ENCODE assay signal across 11 cellular contexts in the genomic region with DNA sequence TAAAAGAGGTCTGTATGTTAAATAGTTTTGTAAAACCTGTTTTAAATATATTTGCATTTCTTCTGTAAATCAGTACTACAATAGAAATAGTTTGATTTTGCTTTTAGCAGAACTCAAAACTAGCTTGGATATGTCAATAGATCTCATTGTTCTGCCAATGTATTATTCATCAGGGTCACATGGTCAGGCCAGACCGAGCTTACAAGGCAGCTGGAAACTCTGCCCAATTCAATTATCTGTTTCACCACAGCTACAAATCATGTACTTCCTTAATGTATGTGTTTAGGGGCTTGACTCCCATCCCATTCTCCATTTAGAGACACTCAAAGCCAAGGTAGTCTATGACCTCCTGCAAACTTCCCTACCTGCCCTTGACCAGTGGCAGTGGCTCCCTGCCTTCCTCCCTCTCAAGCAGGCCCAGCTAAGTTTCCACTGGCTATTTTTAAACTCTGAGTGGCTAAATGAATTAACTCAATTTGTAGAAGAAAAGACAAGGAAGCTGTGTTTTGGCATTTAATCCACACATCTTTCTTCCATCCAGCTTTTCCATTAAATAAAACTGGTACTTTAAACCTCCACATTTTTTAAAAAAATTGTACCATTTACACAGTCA. TPM values are rescaled to one million over a fixed set of nuclear protein-coding genes. Genes with fewer than 3 reads are reported as not detected.
A peak's percentile ranks its signal among the peaks of the same experiment; 100 is the strongest.
DNase-seq lines count a peak whose midpoint lies in the region; ATAC-seq and TF ChIP-seq lines count a peak whose summit lies in the region.
"Had no signal": no experiment of that assay in that cellular context is flagged by ENCODE, and none has a peak within 500 bp of the region (broad histone marks: within the 10 kb centered on the region; RNA-seq: fewer than 3 reads in every experiment).

No MANE protein-coding gene starts in this region.

- H3K9ac ChIP-seq in SK-N-SH, result no peak overlapping the region

- H3K9me3 ChIP-seq in sigmoid colon (no peaks in the 10 kb centered on the region), SK-N-SH (no peaks in the 10 kb centered on the region)
- H3K9me3 ChIP-seq: SJSA1 had no signal

- TF ChIP-seq POLR2A in sigmoid colon (IDR thresholded peaks at IDR 0.05), result no peak

- no peak overlapping the region for H3K4me2 ChIP-seq in SK-N-SH

- no peaks in the 10 kb centered on the region for H4K20me1 ChIP-seq in SK-N-SH (ENCODE audit: insufficient read depth)

- intact Hi-C loops in left cardiac atrium (cut with DNase I), result no loop called here
- intact Hi-C loops in sigmoid colon (cut with DNase I), result loop anchor here (5.0 kb wide), 1 partner anchor 51 kb away; no protein-coding TSS in a partner anchor

- POLR2A ChIA-PET in SK-N-SH (lab: Yijun Ruan, JAX), result no interaction called here

- ATAC-seq in left cardiac atrium, result peak; percentile 23 to 78
- no peak for ATAC-seq in HG02623 (IDR thresholded peaks at IDR 0.05; ENCODE audit: unreplicated experiment)

- no peaks in the 10 kb centered on the region for H3K27me3 ChIP-seq in sigmoid colon
- H3K27me3 ChIP-seq in SK-N-SH (ENCODE audit: insufficient read depth), result no peaks in the 10 kb centered on the region; the same call in 1 of the 2 replicates
- H3K27me3 ChIP-seq: SJSA1 had no signal

- H3K4me1 ChIP-seq in sigmoid colon (peaks cover 0 to 13% (median 10%) of the 10 kb centered on the region in 4 donors), SK-N-SH (ENCODE audit: control insufficient read depth in 1 of 2, insufficient read depth in 2 of 2, low read depth in 1 of 2, low read length in 1 of 2) (no peaks in the 10 kb centered on the region)
- H3K4me1 ChIP-seq: SJSA1 had no signal

- H3K79me2 ChIP-seq in SK-N-SH (ENCODE audit: insufficient read depth), result no peaks in the 10 kb centered on the region

- in situ Hi-C loops in astrocyte of the spinal cord (cut with HindIII; ENCODE audit: low sequenced_read_pairs), result no loop called here

- peak overlapping the region; percentile 19 to 52 (median 43) for H3K27ac ChIP-seq in sigmoid colon
- H3K27ac ChIP-seq in SK-N-SH (ENCODE audit: low read depth in 2 of 2, low read length in 1 of 2), result no peak overlapping the region
- H3K27ac ChIP-seq: SJSA1 had no signal

- H3F3A ChIP-seq in SK-N-SH (replicated peaks; ENCODE audit: insufficient read depth), result no peaks in the 10 kb centered on the region

- TF ChIP-seq RAD21 in Ishikawa (IDR thresholded peaks at IDR 0.05; ENCODE audit: low read depth) (no peak), SK-N-SH (IDR thresholded peaks at IDR 0.05; ENCODE audit: low read length) (no peak)

- DNase-seq in astrocyte of the spinal cord (ENCODE audit: low read depth, low spot score) (peak; percentile 23), left cardiac atrium (no peak), sigmoid colon (no peak), NCI-H1694 treated with DMSO at 0.1 percent for 48 hours (lab: John Stamatoyannopoulos, UW) (no peak), SK-N-SH (no peak)
- no peak for DNase-seq in activated effector memory CD4-positive, alpha-beta T cell treated with Interleukin-2 at 50 U/mL for 16 hours
- DNase-seq: DND-41, nephron progenitor cell had no signal

- TF ChIP-seq EP300 in Ishikawa (IDR thresholded peaks at IDR 0.05; ENCODE audit: borderline replicate concordance) (no peak), sigmoid colon (IDR thresholded peaks at IDR 0.05) (no peak), SK-N-SH (IDR thresholded peaks at IDR 0.05; ENCODE audit: borderline replicate concordance in 1 of 2, low read depth in 1 of 2, low read length in 1 of 2) (no peak)

- H3K36me3 ChIP-seq in sigmoid colon (no peaks in the 10 kb centered on the region), SK-N-SH (replicated peaks in 1 of 2; ENCODE audit: control insufficient read depth in 1 of 2, insufficient read depth in 2 of 2, low read length in 1 of 2) (no peaks in the 10 kb centered on the region)
- H3K36me3 ChIP-seq: SJSA1 had no signal

- no peak overlapping the region for H3K4me3 ChIP-seq in astrocyte of the spinal cord (ENCODE audit: low read depth, low read length)
- H3K4me3 ChIP-seq in sigmoid colon, result no peak overlapping the region
- H3K4me3 ChIP-seq in SK-N-SH (ENCODE audit: low read depth in 2 of 2, low read length in 1 of 2), result no peak overlapping the region
- H3K4me3 ChIP-seq: SJSA1 had no signal

- no peak overlapping the region for H2AFZ ChIP-seq in SK-N-SH (ENCODE audit: low read depth)

- no peaks in the 10 kb centered on the region for H3K9me2 ChIP-seq in SK-N-SH

- 4 to 19% methylated on average over 1 of the region's 1 CpG for WGBS in sigmoid colon, 2 donors
- 0% methylated on average over 1 of the region's 1 CpG for WGBS in SK-N-SH (ENCODE audit: low lambda C conversion rate)

- CTCF ChIA-PET in SK-N-SH (lab: Yijun Ruan, JAX), result interaction anchor here (0.9 to 2.1 kb wide), 2 partner anchors 31 to 51 kb away, joined by 3 to 4 read pairs; no protein-coding TSS in a partner anchor

- TF ChIP-seq CTCF in astrocyte of the spinal cord (IDR thresholded peaks at IDR 0.05; ENCODE audit: low read depth, low read length) (no peak), sigmoid colon (IDR thresholded peaks at IDR 0.05) (no peak), SK-N-SH (IDR thresholded peaks at IDR 0.05) (no peak)

TF ChIP-seq in Ishikawa, 13 proteins besides CTCF, POLR2A, EP300 and RAD21:
- TF ChIP-seq TAF1 (IDR thresholded peaks at IDR 0.05; ENCODE audit: low read depth), result no peak
- no peak for TF ChIP-seq CEBPB (IDR thresholded peaks at IDR 0.05)
- TF ChIP-seq, protein P1, sequence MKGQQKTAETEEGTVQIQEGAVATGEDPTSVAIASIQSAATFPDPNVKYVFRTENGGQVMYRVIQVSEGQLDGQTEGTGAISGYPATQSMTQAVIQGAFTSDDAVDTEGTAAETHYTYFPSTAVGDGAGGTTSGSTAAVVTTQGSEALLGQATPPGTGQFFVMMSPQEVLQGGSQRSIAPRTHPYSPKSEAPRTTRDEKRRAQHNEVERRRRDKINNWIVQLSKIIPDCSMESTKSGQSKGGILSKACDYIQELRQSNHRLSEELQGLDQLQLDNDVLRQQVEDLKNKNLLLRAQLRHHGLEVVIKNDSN (IDR thresholded peaks at IDR 0.05), result 0 out of 2 replicates have a peak, but pooled peaks have one; percentile 12
TF ChIP-seq in Ishikawa: peak in this region for 1.

TF ChIP-seq in SK-N-SH, 30 proteins besides CTCF, POLR2A, EP300 and RAD21:
- TF ChIP-seq SIN3A (IDR thresholded peaks at IDR 0.05; ENCODE audit: borderline replicate concordance, low read depth, low read length) (no peak), MEF2A (IDR thresholded peaks at IDR 0.05; ENCODE audit: borderline replicate concordance, low read depth) (no peak), USF2 (IDR thresholded peaks at IDR 0.05; ENCODE audit: borderline replicate concordance, low read depth, low read length) (no peak), RXRA (IDR thresholded peaks at IDR 0.05; ENCODE audit: borderline replicate concordance, low read depth) (no peak), MXI1 (IDR thresholded peaks at IDR 0.05; ENCODE audit: low read depth, low read length) (no peak), EZH2phosphoT487 (IDR thresholded peaks at IDR 0.05; ENCODE audit: borderline replicate concordance, low read depth) (no peak), FOSL2 (IDR thresholded peaks at IDR 0.05; ENCODE audit: borderline replicate concordance, low read depth) (no peak)
- TF ChIP-seq, protein P2, sequence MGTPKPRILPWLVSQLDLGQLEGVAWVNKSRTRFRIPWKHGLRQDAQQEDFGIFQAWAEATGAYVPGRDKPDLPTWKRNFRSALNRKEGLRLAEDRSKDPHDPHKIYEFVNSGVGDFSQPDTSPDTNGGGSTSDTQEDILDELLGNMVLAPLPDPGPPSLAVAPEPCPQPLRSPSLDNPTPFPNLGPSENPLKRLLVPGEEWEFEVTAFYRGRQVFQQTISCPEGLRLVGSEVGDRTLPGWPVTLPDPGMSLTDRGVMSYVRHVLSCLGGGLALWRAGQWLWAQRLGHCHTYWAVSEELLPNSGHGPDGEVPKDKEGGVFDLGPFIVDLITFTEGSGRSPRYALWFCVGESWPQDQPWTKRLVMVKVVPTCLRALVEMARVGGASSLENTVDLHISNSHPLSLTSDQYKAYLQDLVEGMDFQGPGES (IDR thresholded peaks at IDR 0.05; ENCODE audit: low read depth, low read length), result no peak

RNA-seq across cellular contexts. Expression of gene SELENOP, which starts 46.4 kb away (rescaled TPM):
- total RNA-seq in left cardiac atrium (100 to 1,000 TPM; 193 to 416 TPM), sigmoid colon (100 to 1,000 TPM; 261 to 570 (median 382) TPM)
- polyA plus RNA-seq in sigmoid colon (1,000 to 10,000 TPM in 1 of 3 donors, 100 to 1,000 TPM in 2; 328 to 1,116 (median 604) TPM), SK-N-SH (2012; rRNA removed) (0.06 and 0.08 TPM in 2 replicates)
- 0.08 and 0.13 TPM in 2 replicates for polyA plus RNA-seq in SK-N-SH (2012; cell fraction: cytosol; rRNA removed)
- 0.10 TPM in 1 of 2 replicates, not detected in the other for polyA plus RNA-seq in SK-N-SH (2012; cell fraction: nucleus; rRNA removed)

Comparison
In these comparisons a context has a peak if more than half of its experiments do, and no peak if none do; other contexts are left out.
1. H3K27ac ChIP-seq: peak in sigmoid colon (4 of 4); none in SK-N-SH (0 of 2).